16 cellular contexts compared by ENCODE assay signal in genomic region chr6:130978180-130978579, GRCh38.
DNase-seq lines count a peak whose midpoint lies in the region; ATAC-seq and TF ChIP-seq lines count a peak whose summit lies in the region.
"Had no signal": no experiment of that assay in that cellular context is flagged by ENCODE, and none has a peak within 500 bp of the region (broad histone marks: within the 10 kb centered on the region; RNA-seq: fewer than 3 reads in every experiment).

No MANE protein-coding gene starts in this region.

- no peaks in the 10 kb centered on the region for H3K36me3 ChIP-seq in cardiac muscle cell
- no peaks in the 10 kb centered on the region for H3K36me3 ChIP-seq in HEK293 (ENCODE audit: control insufficient read depth in 2 of 2, insufficient read depth in 1 of 2, low read length in 2 of 2)
- H3K36me3 ChIP-seq in testis (ENCODE audit: low read depth, missing control alignments) = no peaks in the 10 kb centered on the region
- H3K36me3 ChIP-seq: BLaER1 had no signal

- TF ChIP-seq POLR2A in testis (IDR thresholded peaks at IDR 0.05) = no peak

- H3K27me3 ChIP-seq in cardiac muscle cell (no peaks in the 10 kb centered on the region), testis (no peaks in the 10 kb centered on the region)
- H3K27me3 ChIP-seq: BLaER1 had no signal

- no peaks in the 10 kb centered on the region for H3K36me3 Mint-ChIP-seq in endothelial cell (ENCODE audit: low read depth, unreplicated experiment)

- peaks cover 73% of the 10 kb centered on the region for H3K4me1 Mint-ChIP-seq in endothelial cell (ENCODE audit: unreplicated experiment)

- H3K4me3 Mint-ChIP-seq in endothelial cell (ENCODE audit: unreplicated experiment) = no peak overlapping the region
- H3K4me3 Mint-ChIP-seq: CD8-positive, alpha-beta memory T cell; IgD-negative memory B cell had no signal

- peak overlapping the region; percentile 53 for H3K27ac Mint-ChIP-seq in endothelial cell (ENCODE audit: unreplicated experiment)
- H3K27ac Mint-ChIP-seq: CD8-positive, alpha-beta memory T cell; IgD-negative memory B cell had no signal

- H3K4me1 ChIP-seq in cardiac muscle cell (ENCODE audit: low read depth) (peaks cover 27% of the 10 kb centered on the region), HEK293 (ENCODE audit: control insufficient read depth, insufficient read depth, low read length) (peaks cover 20% of the 10 kb centered on the region), testis (peaks cover 30% of the 10 kb centered on the region)

- DNase-seq in cardiac muscle cell (ENCODE audit: low read depth in 1 of 2, low spot score in 1 of 2) (no peak), left cardiac atrium (no peak), endothelial cell (ENCODE audit: low spot score) (no peak), testis (no peak)
- DNase-seq in stimulated activated CD4-positive, alpha-beta T cell treated with anti-CD3 and anti-CD28 coated beads, Interleukin-2, amount 100 ng/mL, for 24 hours = no peak
- DNase-seq: 8988T; AML-193; Caco-2; CD8-positive, alpha-beta memory T cell; DND-41; GDM1; HCEC 1CT had no signal

- peak overlapping the region; percentile 27 for H3K27ac ChIP-seq in cardiac muscle cell
- no peak overlapping the region for H3K27ac ChIP-seq in HEK293 (ENCODE audit: extremely low read depth, low read depth, low read length)
- H3K27ac ChIP-seq in testis = peak overlapping the region; percentile 18 to 59
- H3K27ac ChIP-seq: BLaER1 had no signal

- 81 to 86% methylated on average over 1 of the region's 1 CpG for WGBS in testis, 2 donors

- no peaks in the 10 kb centered on the region for H3K9me3 ChIP-seq in cardiac muscle cell (ENCODE audit: low read depth)
- H3K9me3 ChIP-seq in HEK293 (ENCODE audit: control insufficient read depth, insufficient read depth, low read depth, low read length) = no peaks in the 10 kb centered on the region
- H3K9me3 ChIP-seq in testis = no peaks in the 10 kb centered on the region
- H3K9me3 ChIP-seq: Caco-2 had no signal

- CTCF ChIA-PET in HEK293 (lab: Yijun Ruan, JAX) = no interaction called here

- POLR2A ChIA-PET in HEK293 (lab: Yijun Ruan, JAX) = no interaction called here

- peaks cover 8% of the 10 kb centered on the region for H3K27me3 Mint-ChIP-seq in endothelial cell (ENCODE audit: unreplicated experiment)
- H3K27me3 Mint-ChIP-seq: CD8-positive, alpha-beta memory T cell; IgD-negative memory B cell had no signal

- intact Hi-C loops in left cardiac atrium (cut with DNase I) (no loop called here), testis (cut with DNase I; ENCODE audit: low total_unique reads) (no loop called here)

- TF ChIP-seq CTCF in cardiac muscle cell (IDR thresholded peaks at IDR 0.05; ENCODE audit: low read depth, low read length) (no peak), HEK293 (tag by site-specific recombination; IDR thresholded peaks at IDR 0.05) (no peak), endothelial cell (IDR thresholded peaks at IDR 0.05; ENCODE audit: unreplicated experiment) (no peak), testis (IDR thresholded peaks at IDR 0.05) (no peak)

- H3K4me3 ChIP-seq in cardiac muscle cell (no peak overlapping the region), HEK293 (ENCODE audit: low read depth, low read length) (no peak overlapping the region), testis (no peak overlapping the region)
- H3K4me3 ChIP-seq: BLaER1 had no signal

- no peaks in the 10 kb centered on the region for H3K9me3 Mint-ChIP-seq in endothelial cell (ENCODE audit: unreplicated experiment)

- no peak for ATAC-seq in left cardiac atrium
- ATAC-seq in HG03571 (IDR thresholded peaks at IDR 0.05; ENCODE audit: unreplicated experiment) = no peak

TF ChIP-seq in HEK293, 187 proteins besides CTCF, POLR2A, EP300 and RAD21:
- TF ChIP-seq IKZF3 (tag by site-specific recombination; IDR thresholded peaks at IDR 0.05) = no peak
- TF ChIP-seq SCRT1 (tag by site-specific recombination; IDR thresholded peaks at IDR 0.05; ENCODE audit: borderline replicate concordance) = peak; percentile 53
- no peak for TF ChIP-seq ZNF449 (tag by site-specific recombination; IDR thresholded peaks at IDR 0.05)
- no peak for TF ChIP-seq ZNF239 (tag by site-specific recombination; IDR thresholded peaks at IDR 0.05)
- TF ChIP-seq ZIC2 (tag by site-specific recombination; IDR thresholded peaks at IDR 0.05) = no peak
- no peak for TF ChIP-seq ZNF571 (tag by site-specific recombination; IDR thresholded peaks at IDR 0.05)
- peak; percentile 87 for TF ChIP-seq SCRT2 (tag by site-specific recombination; IDR thresholded peaks at IDR 0.05)
- no peak for TF ChIP-seq ATF2 (tag by site-specific recombination; IDR thresholded peaks at IDR 0.05; ENCODE audit: low read depth)
- TF ChIP-seq ZNF354C (tag by site-specific recombination; IDR thresholded peaks at IDR 0.05; ENCODE audit: borderline replicate concordance, low read depth) = no peak
- TF ChIP-seq ZNF747 (tag by site-specific recombination; IDR thresholded peaks at IDR 0.05) = no peak
- no peak for TF ChIP-seq GFI1B (tag by site-specific recombination; IDR thresholded peaks at IDR 0.05)
- TF ChIP-seq ZNF624 (tag by site-specific recombination; IDR thresholded peaks at IDR 0.05) = no peak
- TF ChIP-seq ZNF184 (tag by site-specific recombination; IDR thresholded peaks at IDR 0.05) = no peak
- TF ChIP-seq ZNF555 (tag by site-specific recombination; conservative IDR thresholded peaks at IDR 0.05) = no peak
